ENCODE assay signal across 8 cellular contexts in the genomic region with DNA sequence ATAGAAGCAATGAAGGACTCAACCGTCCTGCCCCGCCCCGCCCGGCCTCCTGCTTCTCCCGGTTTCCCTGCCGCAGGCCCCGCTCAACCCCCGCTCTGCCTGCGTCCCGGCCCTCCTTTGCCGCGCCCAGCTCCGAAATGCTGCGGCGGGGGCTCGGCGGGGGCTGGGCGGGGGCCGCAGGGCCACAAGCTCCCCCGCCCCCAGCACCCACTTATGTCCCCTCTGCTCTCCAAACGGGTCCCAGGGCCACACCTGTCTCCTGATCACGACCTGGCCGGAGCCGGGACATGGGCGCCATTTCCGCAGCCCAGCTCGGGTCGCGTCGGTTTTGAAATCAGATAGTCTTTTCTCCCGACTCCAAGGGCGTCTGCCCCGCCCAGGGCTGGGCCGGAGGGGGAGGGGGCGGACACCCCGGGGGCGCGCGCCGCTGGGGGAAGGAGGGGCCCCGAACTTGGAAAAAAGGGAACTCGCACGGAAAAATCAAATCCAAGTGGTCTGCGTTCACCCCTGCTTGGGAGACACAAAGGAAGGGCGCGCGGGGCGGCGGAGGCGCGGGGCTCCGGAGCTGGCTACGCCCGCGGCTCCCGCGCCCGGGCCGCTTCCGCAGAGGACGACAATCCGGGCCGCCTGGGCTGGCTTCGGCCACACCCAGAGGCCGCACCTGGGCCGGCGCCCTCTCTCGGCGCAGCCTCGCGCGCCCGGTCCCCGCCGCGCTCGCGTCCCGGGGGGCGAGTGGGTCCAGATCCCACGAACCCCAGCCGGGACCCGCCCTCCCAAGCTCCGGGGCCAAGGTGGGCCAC.
DNase-seq lines count a peak whose midpoint lies in the region; ATAC-seq, FAIRE-seq and TF ChIP-seq lines count a peak whose summit lies in the region.

No MANE protein-coding gene starts in this region.

- CTCF ChIA-PET in BJ (lab: Yijun Ruan, JAX): interaction anchor here (0.8 to 1.1 kb wide), 2 partner anchors 11 to 98 kb away, joined by 3 read pairs; no protein-coding TSS in a partner anchor

- H3K9me3 Mint-ChIP-seq in activated naive CD4-positive, alpha-beta T cell treated with anti-CD3 and anti-CD28 coated beads, Interleukin-2, amount 50 U/mL, for 24 hours: no peaks in the 10 kb centered on the region

- DNase-seq in BJ (ENCODE audit: low read depth) (no peak), SHP77 treated with DMSO at 0.1 percent for 48 hours (lab: John Stamatoyannopoulos, UW) (peak; percentile 5), head of caudate nucleus (peak in 37 of 42 donors; percentile 9 to 63 (median 29)), pancreas (peak; percentile 62 to 86 (median 74)), upper lobe of right lung (peak; percentile 93)

- H3K27me3 ChIP-seq in BJ (ENCODE audit: control insufficient read depth, insufficient read depth, low read length) (no peaks in the 10 kb centered on the region), HUES48 (ENCODE audit: control insufficient read depth, insufficient read depth, low read length) (no peaks in the 10 kb centered on the region; the same call in 1 of the 2 replicates), pancreas (no peaks in the 10 kb centered on the region), upper lobe of right lung (no peaks in the 10 kb centered on the region)

- no peaks in the 10 kb centered on the region for H3K36me3 ChIP-seq in BJ (ENCODE audit: control insufficient read depth, insufficient read depth, low read length)
- H3K36me3 ChIP-seq in HUES48 (ENCODE audit: control insufficient read depth, insufficient read depth, low read length): peaks cover 4% of the 10 kb centered on the region; the same call in 1 of the 2 replicates
- H3K36me3 ChIP-seq in pancreas: no peaks in the 10 kb centered on the region
- H3K36me3 ChIP-seq in upper lobe of right lung: no peaks in the 10 kb centered on the region

- H3K9me3 ChIP-seq in HUES48 (ENCODE audit: control insufficient read depth, insufficient read depth, low read length) (no peaks in the 10 kb centered on the region), pancreas (no peaks in the 10 kb centered on the region), upper lobe of right lung (no peaks in the 10 kb centered on the region)

- peaks cover 13% of the 10 kb centered on the region for H3K4me1 ChIP-seq in HUES48 (ENCODE audit: control insufficient read depth, insufficient read depth, low read length)
- H3K4me1 ChIP-seq in pancreas: peaks cover 0 to 8% (median 0%) of the 10 kb centered on the region in 3 donors
- H3K4me1 ChIP-seq in upper lobe of right lung: peaks cover 11% of the 10 kb centered on the region

- FAIRE-seq in pancreas (lab: Jason Lieb, UNC): no peak

- H3K4me1 Mint-ChIP-seq in activated naive CD4-positive, alpha-beta T cell treated with anti-CD3 and anti-CD28 coated beads, Interleukin-2, amount 50 U/mL, for 24 hours: peaks cover 12% of the 10 kb centered on the region

- peak overlapping the region; percentile 93 for H3K4me3 Mint-ChIP-seq in activated naive CD4-positive, alpha-beta T cell treated with anti-CD3 and anti-CD28 coated beads, Interleukin-2, amount 50 U/mL, for 24 hours

- no peaks in the 10 kb centered on the region for H3K36me3 Mint-ChIP-seq in activated naive CD4-positive, alpha-beta T cell treated with anti-CD3 and anti-CD28 coated beads, Interleukin-2, amount 50 U/mL, for 24 hours

- POLR2A ChIA-PET in BJ (lab: Charles Lee): interaction anchor here (0.6 to 0.7 kb wide), 3 partner anchors 30 to 1703 kb away, joined by 3 to 9 read pairs (median 3); no protein-coding TSS in a partner anchor

- 0% methylated on average over 51 to 84 of the region's 84 CpGs for WGBS in pancreas, 2 donors

- H3K9ac ChIP-seq in HUES48 (ENCODE audit: low read depth, low read length): peak overlapping the region; percentile 89

- peak; percentile 80 to 85 (median 84) for ATAC-seq in pancreas
- peak; percentile 85 for ATAC-seq in upper lobe of right lung

- peak overlapping the region; percentile 87 for H3K27ac Mint-ChIP-seq in activated naive CD4-positive, alpha-beta T cell treated with anti-CD3 and anti-CD28 coated beads, Interleukin-2, amount 50 U/mL, for 24 hours

- intact Hi-C loops in head of caudate nucleus (cut with DNase I) (no loop called here), pancreas (cut with DNase I) (no loop called here), upper lobe of right lung (cut with DNase I) (no loop called here)

- TF ChIP-seq POLR2A in GM19193 (IDR thresholded peaks at IDR 0.05; ENCODE audit: extremely low read depth, insufficient read depth, insufficient read length): peak; percentile 25

- H3K27ac ChIP-seq in HUES48 (ENCODE audit: low read depth, low read length) (peak overlapping the region; percentile 97), pancreas (peak overlapping the region; percentile 94 to 98 (median 98)), upper lobe of right lung (peak overlapping the region; percentile 100)

- TF ChIP-seq CTCF in BJ (IDR thresholded peaks at IDR 0.05; ENCODE audit: insufficient read depth, low read depth, low read length): no peak
- TF ChIP-seq CTCF in pancreas (IDR thresholded peaks at IDR 0.05): no peak
- peak; percentile 10 for TF ChIP-seq CTCF in upper lobe of right lung (IDR thresholded peaks at IDR 0.05)

- peak overlapping the region; percentile 62 for H3K4me3 ChIP-seq in BJ (ENCODE audit: low read depth, low read length)
- H3K4me3 ChIP-seq in HUES48 (ENCODE audit: low read depth, low read length): peak overlapping the region; percentile 59
- peak overlapping the region; percentile 51 to 75 (median 64) for H3K4me3 ChIP-seq in pancreas
- H3K4me3 ChIP-seq in upper lobe of right lung: peak overlapping the region; percentile 78

- no peaks in the 10 kb centered on the region for H3K27me3 Mint-ChIP-seq in activated naive CD4-positive, alpha-beta T cell treated with anti-CD3 and anti-CD28 coated beads, Interleukin-2, amount 50 U/mL, for 24 hours
